5 cellular contexts compared by ENCODE assay signal in genomic region chr6:32629793-32630192, GRCh38. TPM values are rescaled to one million over a fixed set of nuclear protein-coding genes. Genes with fewer than 3 reads are reported as not detected.
"Had no signal": no experiment of that assay in that cellular context is flagged by ENCODE, and none has a peak within 500 bp of the region (broad histone marks: within the 10 kb centered on the region; RNA-seq: fewer than 3 reads in every experiment).

No MANE protein-coding gene starts in this region.

RNA-seq across cellular contexts. Expression of gene HLA-DQA1, which starts 7.4 kb away (rescaled TPM):
- total RNA-seq: chondrocyte, dermis microvascular lymphatic vessel endothelial cell, glomerular endothelial cell, lung microvascular endothelial cell had no signal
- polyA plus RNA-seq: keratinocyte had no signal

RNA-seq across cellular contexts. Expression of gene HLA-DQB1, which starts 36.7 kb away (rescaled TPM):
- total RNA-seq: chondrocyte had no signal

RNA-seq across cellular contexts. Expression of gene HLA-DRB1, which starts 40.1 kb away (rescaled TPM):
- total RNA-seq: chondrocyte had no signal
